ENCODE assay signal across 25 cellular contexts in the genomic region with DNA sequence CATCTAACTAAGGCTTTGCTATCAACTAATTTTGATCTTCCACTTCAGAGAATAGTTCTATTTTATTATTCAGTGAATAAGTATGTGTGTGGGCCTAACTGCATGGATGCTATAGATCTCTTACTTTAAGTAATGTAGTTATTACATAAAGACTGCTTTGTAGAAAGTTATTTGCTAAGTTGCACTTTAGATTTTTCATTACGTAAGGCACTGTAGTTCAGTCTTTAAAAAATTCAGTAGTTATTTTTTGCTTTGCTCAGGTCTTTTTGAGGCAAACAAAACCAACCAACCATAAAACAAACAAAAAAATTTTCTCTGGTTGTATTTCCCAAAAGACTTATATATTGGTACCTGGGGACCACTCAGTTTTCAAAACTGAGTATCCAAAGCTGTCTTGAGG.
"Had no signal": no experiment of that assay in that cellular context is flagged by ENCODE, and none has a peak within 500 bp of the region (broad histone marks: within the 10 kb centered on the region; RNA-seq: fewer than 3 reads in every experiment).

No MANE protein-coding gene starts in this region.

- ATAC-seq: mucosa of descending colon; naive thymus-derived CD4-positive, alpha-beta T cell; natural killer cell treated with Interleukin-12 subunit alpha and Interleukin-12 subunit beta and Interleukin-15 and Interleukin-18, amount 100 ng/mL, for 72 hours; pancreas; psoas muscle; sciatic nerve; stimulated activated naive B cell treated with anti-CD40 and anti-IgM and Interleukin-4, amounts not matched to agents 10 μg/mL and 1 μg/mL and 100 μg/mL, for 72 hours; stimulated activated naive CD8-positive, alpha-beta T cell treated with anti-CD3 and anti-CD28 coated beads, Interleukin-15, Interleukin-2, amounts not matched to agents 100 U/mL and 50 U/mL, for 24 hours had no signal

- H3K4me1 ChIP-seq: left ventricle myocardium inferior, pancreas, stomach, testis, tibial artery, upper lobe of left lung, vagina had no signal

- H3K36me3 ChIP-seq: left ventricle myocardium inferior, pancreas, stomach, tibial artery, upper lobe of left lung, vagina had no signal

- H3K9me3 Mint-ChIP-seq: immature natural killer cell; naive thymus-derived CD4-positive, alpha-beta T cell; natural killer cell treated with Interleukin-12 subunit alpha and Interleukin-12 subunit beta and Interleukin-15 and Interleukin-18, amount 100 ng/mL, for 72 hours; stimulated activated naive B cell treated with anti-CD40 and anti-IgM and Interleukin-4, amounts not matched to agents 10 μg/mL and 1 μg/mL and 100 μg/mL, for 72 hours had no signal

- H3K27me3 ChIP-seq: pancreas, stomach, testis, tibial artery, upper lobe of left lung, vagina had no signal

- H3K27me3 Mint-ChIP-seq: naive thymus-derived CD4-positive, alpha-beta T cell; natural killer cell treated with Interleukin-12 subunit alpha and Interleukin-12 subunit beta and Interleukin-15 and Interleukin-18, amount 100 ng/mL, for 72 hours; stimulated activated naive B cell treated with anti-CD40 and anti-IgM and Interleukin-4, amounts not matched to agents 10 μg/mL and 1 μg/mL and 100 μg/mL, for 72 hours had no signal

- FAIRE-seq: pancreas had no signal

- H3K36me3 Mint-ChIP-seq: immature natural killer cell had no signal

- DNase-seq: hypothalamus; immature natural killer cell; islet precursor cell; left ventricle myocardium inferior; mesendoderm; midbrain; mucosa of descending colon; naive thymus-derived CD4-positive, alpha-beta T cell; pancreas; psoas muscle; stimulated activated CD4-positive, alpha-beta T cell treated with anti-CD3 and anti-CD28 coated beads, Interleukin-12 subunit alpha, Interleukin-12 subunit beta, amount 100 ng/mL, for 4 hours; stimulated activated CD4-positive, alpha-beta T cell treated with anti-CD3 and anti-CD28 coated beads, Interleukin-15, amount 100 ng/mL, for 24 hours; stimulated activated CD4-positive, alpha-beta T cell treated with anti-CD3 and anti-CD28 coated beads, Interleukin-2, amount 100 ng/mL, for 24 hours; stimulated activated CD4-positive, alpha-beta T cell treated with anti-CD3 and anti-CD28 coated beads, Interleukin-4, amount 100 ng/mL, for 1 hour; stimulated activated naive B cell treated with anti-CD40 and anti-IgM and Interleukin-4, amounts not matched to agents 10 μg/mL and 1 μg/mL and 100 μg/mL, for 72 hours; stimulated activated naive CD8-positive, alpha-beta T cell treated with anti-CD3 and anti-CD28 coated beads, Interleukin-15, Interleukin-2, amounts not matched to agents 100 U/mL and 50 U/mL, for 24 hours; stomach; testis; tibial artery; upper lobe of left lung had no signal

- H3K27ac ChIP-seq: left ventricle myocardium inferior, pancreas, psoas muscle, skin epidermis, stomach, testis, tibial artery, upper lobe of left lung, vagina had no signal

- H3K9me3 ChIP-seq: left ventricle myocardium inferior, mucosa of descending colon, pancreas, psoas muscle, stomach, testis, tibial artery, upper lobe of left lung, vagina had no signal

- H3K27ac Mint-ChIP-seq: immature natural killer cell; naive thymus-derived CD4-positive, alpha-beta T cell; natural killer cell treated with Interleukin-12 subunit alpha and Interleukin-12 subunit beta and Interleukin-15 and Interleukin-18, amount 100 ng/mL, for 72 hours; stimulated activated naive B cell treated with anti-CD40 and anti-IgM and Interleukin-4, amounts not matched to agents 10 μg/mL and 1 μg/mL and 100 μg/mL, for 72 hours had no signal

- H3K4me3 ChIP-seq: left ventricle myocardium inferior, lung, mucosa of descending colon, pancreas, psoas muscle, skin epidermis, stomach, testis, tibial artery, upper lobe of left lung, vagina had no signal

- H3K4me3 Mint-ChIP-seq: immature natural killer cell; naive thymus-derived CD4-positive, alpha-beta T cell; natural killer cell treated with Interleukin-12 subunit alpha and Interleukin-12 subunit beta and Interleukin-15 and Interleukin-18, amount 100 ng/mL, for 72 hours; stimulated activated naive B cell treated with anti-CD40 and anti-IgM and Interleukin-4, amounts not matched to agents 10 μg/mL and 1 μg/mL and 100 μg/mL, for 72 hours had no signal
